Comparison of ENCODE assay signal across 1 cellular context in the genomic region with DNA sequence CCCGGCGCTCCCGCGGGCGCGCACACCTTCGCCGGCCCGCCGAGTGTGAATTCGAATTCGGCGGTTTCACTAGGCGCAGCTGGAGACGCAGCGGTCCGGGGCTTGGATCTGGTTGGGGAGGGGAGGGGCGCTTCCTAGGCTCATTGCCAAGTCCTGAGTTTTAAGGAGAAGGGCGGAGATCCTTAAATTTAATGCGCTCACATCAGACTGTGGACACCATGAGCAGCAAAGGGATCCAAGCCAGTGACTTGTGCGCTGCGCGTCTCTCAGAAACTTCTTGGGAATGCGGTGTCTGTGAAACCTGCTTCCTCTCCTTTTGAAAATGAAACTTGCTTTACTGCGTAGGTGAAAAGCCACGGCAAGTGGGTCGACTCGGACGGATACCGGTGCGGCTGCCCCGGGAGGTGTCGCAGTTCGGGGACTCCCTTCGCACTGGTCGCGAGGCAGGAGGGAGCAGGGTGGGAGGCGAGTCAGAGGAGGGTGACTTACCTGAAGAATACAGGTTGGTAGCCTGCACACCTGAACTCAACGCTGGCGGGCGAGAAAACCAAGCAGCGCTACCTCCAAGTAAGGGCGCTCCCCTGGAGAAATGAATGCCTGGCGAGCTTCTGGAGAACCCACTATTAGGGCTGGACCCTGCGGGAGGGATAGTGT.
A peak's percentile ranks its signal among the peaks of the same experiment; 100 is the strongest.
TF ChIP-seq lines count a peak whose summit lies in the region.

No MANE protein-coding gene starts in this region.

TF ChIP-seq in HEK293, 187 proteins besides CTCF, POLR2A, EP300 and RAD21 (continued from another document):
- TF ChIP-seq, protein P1, sequence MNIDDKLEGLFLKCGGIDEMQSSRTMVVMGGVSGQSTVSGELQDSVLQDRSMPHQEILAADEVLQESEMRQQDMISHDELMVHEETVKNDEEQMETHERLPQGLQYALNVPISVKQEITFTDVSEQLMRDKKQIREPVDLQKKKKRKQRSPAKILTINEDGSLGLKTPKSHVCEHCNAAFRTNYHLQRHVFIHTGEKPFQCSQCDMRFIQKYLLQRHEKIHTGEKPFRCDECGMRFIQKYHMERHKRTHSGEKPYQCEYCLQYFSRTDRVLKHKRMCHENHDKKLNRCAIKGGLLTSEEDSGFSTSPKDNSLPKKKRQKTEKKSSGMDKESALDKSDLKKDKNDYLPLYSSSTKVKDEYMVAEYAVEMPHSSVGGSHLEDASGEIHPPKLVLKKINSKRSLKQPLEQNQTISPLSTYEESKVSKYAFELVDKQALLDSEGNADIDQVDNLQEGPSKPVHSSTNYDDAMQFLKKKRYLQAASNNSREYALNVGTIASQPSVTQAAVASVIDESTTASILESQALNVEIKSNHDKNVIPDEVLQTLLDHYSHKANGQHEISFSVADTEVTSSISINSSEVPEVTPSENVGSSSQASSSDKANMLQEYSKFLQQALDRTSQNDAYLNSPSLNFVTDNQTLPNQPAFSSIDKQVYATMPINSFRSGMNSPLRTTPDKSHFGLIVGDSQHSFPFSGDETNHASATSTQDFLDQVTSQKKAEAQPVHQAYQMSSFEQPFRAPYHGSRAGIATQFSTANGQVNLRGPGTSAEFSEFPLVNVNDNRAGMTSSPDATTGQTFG (tag by site-specific recombination; IDR thresholded peaks at IDR 0.05; ENCODE audit: borderline replicate concordance), result no peak
- TF ChIP-seq ZNF404 (tag by site-specific recombination; IDR thresholded peaks at IDR 0.05) (no peak), ZNF341 (tag by site-specific recombination; IDR thresholded peaks at IDR 0.05; ENCODE audit: low read depth) (peak; percentile 77), ZNF184 (tag by site-specific recombination; IDR thresholded peaks at IDR 0.05) (no peak)
- TF ChIP-seq, protein P2, sequence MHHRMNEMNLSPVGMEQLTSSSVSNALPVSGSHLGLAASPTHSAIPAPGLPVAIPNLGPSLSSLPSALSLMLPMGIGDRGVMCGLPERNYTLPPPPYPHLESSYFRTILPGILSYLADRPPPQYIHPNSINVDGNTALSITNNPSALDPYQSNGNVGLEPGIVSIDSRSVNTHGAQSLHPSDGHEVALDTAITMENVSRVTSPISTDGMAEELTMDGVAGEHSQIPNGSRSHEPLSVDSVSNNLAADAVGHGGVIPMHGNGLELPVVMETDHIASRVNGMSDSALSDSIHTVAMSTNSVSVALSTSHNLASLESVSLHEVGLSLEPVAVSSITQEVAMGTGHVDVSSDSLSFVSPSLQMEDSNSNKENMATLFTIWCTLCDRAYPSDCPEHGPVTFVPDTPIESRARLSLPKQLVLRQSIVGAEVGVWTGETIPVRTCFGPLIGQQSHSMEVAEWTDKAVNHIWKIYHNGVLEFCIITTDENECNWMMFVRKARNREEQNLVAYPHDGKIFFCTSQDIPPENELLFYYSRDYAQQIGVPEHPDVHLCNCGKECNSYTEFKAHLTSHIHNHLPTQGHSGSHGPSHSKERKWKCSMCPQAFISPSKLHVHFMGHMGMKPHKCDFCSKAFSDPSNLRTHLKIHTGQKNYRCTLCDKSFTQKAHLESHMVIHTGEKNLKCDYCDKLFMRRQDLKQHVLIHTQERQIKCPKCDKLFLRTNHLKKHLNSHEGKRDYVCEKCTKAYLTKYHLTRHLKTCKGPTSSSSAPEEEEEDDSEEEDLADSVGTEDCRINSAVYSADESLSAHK (tag by site-specific recombination; IDR thresholded peaks at IDR 0.05), result peak; percentile 16; the same call in 1 of the 2 replicates
